26 cellular contexts compared by ENCODE assay signal in the genomic region with DNA sequence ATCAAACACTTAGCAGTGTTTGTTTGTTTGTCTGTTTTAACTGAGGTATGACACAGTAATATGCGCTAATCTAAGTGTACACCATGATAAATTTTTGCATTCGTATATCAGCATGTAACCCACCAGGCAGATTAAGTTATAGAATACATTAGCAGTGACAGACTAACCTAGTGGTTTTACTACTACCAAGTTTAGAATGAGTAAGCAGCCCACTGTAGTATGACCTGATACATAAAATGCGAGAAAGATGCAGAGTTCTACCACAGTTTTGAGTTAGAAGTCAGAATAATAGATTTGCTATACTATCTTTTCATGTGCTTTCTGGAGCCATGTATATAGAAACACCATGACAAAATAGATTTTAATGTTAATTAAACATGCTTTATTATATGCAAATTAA.
"Had no signal": no experiment of that assay in that cellular context is flagged by ENCODE, and none has a peak within 500 bp of the region (broad histone marks: within the 10 kb centered on the region; RNA-seq: fewer than 3 reads in every experiment).

No MANE protein-coding gene starts in this region.

- ATAC-seq: effector memory CD8-positive, alpha-beta T cell; esophagus mucosa; gastrocnemius medialis; heart right ventricle; left cardiac atrium; left ventricle myocardium superior had no signal

- DNase-seq: colonic mucosa; cortex of kidney; effector CD8-positive, alpha-beta T cell; effector memory CD8-positive, alpha-beta T cell; endodermal cell; erythroblast; esophagus squamous epithelium; foreskin melanocyte; gastrocnemius medialis; glutamatergic neuron; head of caudate nucleus; heart right ventricle; hippocampal formation; left cardiac atrium; left ventricle myocardium superior; mesendoderm; midbrain had no signal

- H3K4me1 ChIP-seq: colonic mucosa, esophagus squamous epithelium, gastrocnemius medialis, heart right ventricle, left lung had no signal

- H3K27ac ChIP-seq: colonic mucosa, epithelial cell of prostate, esophagus squamous epithelium, gastrocnemius medialis, heart right ventricle, left lung had no signal

- H3K4me3 Mint-ChIP-seq: dendritic cell treated with granulocyte-macrophage colony-stimulating factor and Interleukin-4, amounts not matched to agents 40 ng/mL and 50 ng/mL, for 4 days; effector memory CD8-positive, alpha-beta T cell; endodermal cell; memory B cell had no signal

- H3K36me3 Mint-ChIP-seq: memory B cell had no signal

- H3K27ac Mint-ChIP-seq: dendritic cell treated with granulocyte-macrophage colony-stimulating factor and Interleukin-4, amounts not matched to agents 40 ng/mL and 50 ng/mL, for 4 days; effector memory CD8-positive, alpha-beta T cell; endodermal cell; memory B cell had no signal

- H3K4me3 ChIP-seq: colonic mucosa, esophagus squamous epithelium, gastrocnemius medialis, heart right ventricle, left lung, lung had no signal

- FAIRE-seq: endometrium, islet of Langerhans, keratinocyte had no signal

- H3K9me3 Mint-ChIP-seq: dendritic cell treated with granulocyte-macrophage colony-stimulating factor and Interleukin-4, amounts not matched to agents 40 ng/mL and 50 ng/mL, for 4 days; effector memory CD8-positive, alpha-beta T cell; endodermal cell; memory B cell had no signal

- H3K9me3 ChIP-seq: colonic mucosa, esophagus squamous epithelium, gastrocnemius medialis, left lung had no signal

- H3K27me3 ChIP-seq: colonic mucosa, esophagus squamous epithelium, gastrocnemius medialis, heart right ventricle, left lung had no signal

- H3K27me3 Mint-ChIP-seq: memory B cell had no signal

- H3K36me3 ChIP-seq: colonic mucosa, esophagus squamous epithelium, gastrocnemius medialis, heart right ventricle, left lung had no signal
